1 cellular context compared by ENCODE assay signal in the genomic region with DNA sequence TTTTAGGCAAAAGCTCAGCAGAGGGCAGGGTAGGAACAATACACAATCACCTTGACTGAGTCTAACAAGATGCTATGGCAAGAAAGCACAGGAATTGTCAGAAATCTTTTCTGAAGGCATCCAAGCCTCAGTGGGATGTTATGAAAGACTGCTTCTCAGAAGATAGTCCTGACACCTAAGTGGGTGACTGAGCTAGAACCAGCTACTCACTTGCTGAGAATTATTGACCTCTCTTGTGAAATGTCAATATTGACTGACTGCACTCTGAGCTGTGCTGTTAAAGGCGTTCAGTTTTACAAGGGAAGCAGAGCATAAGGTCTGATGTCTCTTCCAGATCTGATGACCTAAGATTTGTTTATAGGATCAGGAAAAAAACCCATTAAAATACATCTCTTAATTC.
TF ChIP-seq lines count a peak whose summit lies in the region.

No MANE protein-coding gene starts in this region.

TF ChIP-seq in HepG2, 621 proteins besides CTCF, POLR2A, EP300 and RAD21 (continued from another document):
- TF ChIP-seq RORA (CRISPR knock-in tag; IDR thresholded peaks at IDR 0.05) (no peak), ZNF546 (CRISPR knock-in tag; conservative IDR thresholded peaks at IDR 0.05) (no peak), ZNF772 (CRISPR knock-in tag; IDR thresholded peaks at IDR 0.05) (no peak), XRCC5 (optimal IDR thresholded peaks at IDR 0.05; ENCODE audit: low read length) (peak; percentile 46), ZSCAN12 (CRISPR knock-in tag; IDR thresholded peaks at IDR 0.05) (no peak), LCORL (IDR thresholded peaks at IDR 0.05) (no peak), LCORL (CRISPR knock-in tag; IDR thresholded peaks at IDR 0.05) (peak; percentile 52; the same call in 1 of the 2 replicates)
- TF ChIP-seq, protein P1, sequence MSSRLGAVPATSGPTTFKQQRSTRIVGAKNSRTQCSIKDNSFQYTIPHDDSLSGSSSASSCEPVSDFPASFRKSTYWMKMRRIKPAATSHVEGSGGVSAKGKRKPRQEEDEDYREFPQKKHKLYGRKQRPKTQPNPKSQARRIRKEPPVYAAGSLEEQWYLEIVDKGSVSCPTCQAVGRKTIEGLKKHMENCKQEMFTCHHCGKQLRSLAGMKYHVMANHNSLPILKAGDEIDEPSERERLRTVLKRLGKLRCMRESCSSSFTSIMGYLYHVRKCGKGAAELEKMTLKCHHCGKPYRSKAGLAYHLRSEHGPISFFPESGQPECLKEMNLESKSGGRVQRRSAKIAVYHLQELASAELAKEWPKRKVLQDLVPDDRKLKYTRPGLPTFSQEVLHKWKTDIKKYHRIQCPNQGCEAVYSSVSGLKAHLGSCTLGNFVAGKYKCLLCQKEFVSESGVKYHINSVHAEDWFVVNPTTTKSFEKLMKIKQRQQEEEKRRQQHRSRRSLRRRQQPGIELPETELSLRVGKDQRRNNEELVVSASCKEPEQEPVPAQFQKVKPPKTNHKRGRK (CRISPR knock-in tag; IDR thresholded peaks at IDR 0.05) = no peak
